ENCODE assay signal across 1 cellular context in genomic region chr1:28369518-28370219, GRCh38.
A peak's percentile ranks its signal among the peaks of the same experiment; 100 is the strongest.
TF ChIP-seq lines count a peak whose summit lies in the region.

PHACTR4 (plus strand) TSS chr1:28369740; CDS start chr1:28407448, 37,708 bp downstream.

TF ChIP-seq in K562, 482 proteins besides CTCF, POLR2A, EP300 and RAD21 (continued from another document and continues in another):
- no peak for TF ChIP-seq E4F1 (CRISPR knock-in tag; IDR thresholded peaks at IDR 0.05; ENCODE audit: borderline replicate concordance)
- TF ChIP-seq KLF16 (IDR thresholded peaks at IDR 0.05): no peak
- TF ChIP-seq FOXM1 (IDR thresholded peaks at IDR 0.05; ENCODE audit: low read depth): 0 out of 2 replicates have a peak, but pooled peaks have one; percentile 12
- no peak; the same call in 1 of the 2 replicates for TF ChIP-seq FOXM1 (CRISPR knock-in tag; IDR thresholded peaks at IDR 0.05; ENCODE audit: low read depth)
- TF ChIP-seq, protein P1, sequence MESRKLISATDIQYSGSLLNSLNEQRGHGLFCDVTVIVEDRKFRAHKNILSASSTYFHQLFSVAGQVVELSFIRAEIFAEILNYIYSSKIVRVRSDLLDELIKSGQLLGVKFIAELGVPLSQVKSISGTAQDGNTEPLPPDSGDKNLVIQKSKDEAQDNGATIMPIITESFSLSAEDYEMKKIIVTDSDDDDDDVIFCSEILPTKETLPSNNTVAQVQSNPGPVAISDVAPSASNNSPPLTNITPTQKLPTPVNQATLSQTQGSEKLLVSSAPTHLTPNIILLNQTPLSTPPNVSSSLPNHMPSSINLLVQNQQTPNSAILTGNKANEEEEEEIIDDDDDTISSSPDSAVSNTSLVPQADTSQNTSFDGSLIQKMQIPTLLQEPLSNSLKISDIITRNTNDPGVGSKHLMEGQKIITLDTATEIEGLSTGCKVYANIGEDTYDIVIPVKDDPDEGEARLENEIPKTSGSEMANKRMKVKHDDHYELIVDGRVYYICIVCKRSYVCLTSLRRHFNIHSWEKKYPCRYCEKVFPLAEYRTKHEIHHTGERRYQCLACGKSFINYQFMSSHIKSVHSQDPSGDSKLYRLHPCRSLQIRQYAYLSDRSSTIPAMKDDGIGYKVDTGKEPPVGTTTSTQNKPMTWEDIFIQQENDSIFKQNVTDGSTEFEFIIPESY (CRISPR knock-in tag; IDR thresholded peaks at IDR 0.05): no peak
- no peak for TF ChIP-seq ZNF146 (CRISPR knock-in tag; IDR thresholded peaks at IDR 0.05; ENCODE audit: unreplicated experiment)
- peak; percentile 74; the same call in 1 of the 2 replicates for TF ChIP-seq ZSCAN29 (IDR thresholded peaks at IDR 0.05)
- TF ChIP-seq, protein P2, sequence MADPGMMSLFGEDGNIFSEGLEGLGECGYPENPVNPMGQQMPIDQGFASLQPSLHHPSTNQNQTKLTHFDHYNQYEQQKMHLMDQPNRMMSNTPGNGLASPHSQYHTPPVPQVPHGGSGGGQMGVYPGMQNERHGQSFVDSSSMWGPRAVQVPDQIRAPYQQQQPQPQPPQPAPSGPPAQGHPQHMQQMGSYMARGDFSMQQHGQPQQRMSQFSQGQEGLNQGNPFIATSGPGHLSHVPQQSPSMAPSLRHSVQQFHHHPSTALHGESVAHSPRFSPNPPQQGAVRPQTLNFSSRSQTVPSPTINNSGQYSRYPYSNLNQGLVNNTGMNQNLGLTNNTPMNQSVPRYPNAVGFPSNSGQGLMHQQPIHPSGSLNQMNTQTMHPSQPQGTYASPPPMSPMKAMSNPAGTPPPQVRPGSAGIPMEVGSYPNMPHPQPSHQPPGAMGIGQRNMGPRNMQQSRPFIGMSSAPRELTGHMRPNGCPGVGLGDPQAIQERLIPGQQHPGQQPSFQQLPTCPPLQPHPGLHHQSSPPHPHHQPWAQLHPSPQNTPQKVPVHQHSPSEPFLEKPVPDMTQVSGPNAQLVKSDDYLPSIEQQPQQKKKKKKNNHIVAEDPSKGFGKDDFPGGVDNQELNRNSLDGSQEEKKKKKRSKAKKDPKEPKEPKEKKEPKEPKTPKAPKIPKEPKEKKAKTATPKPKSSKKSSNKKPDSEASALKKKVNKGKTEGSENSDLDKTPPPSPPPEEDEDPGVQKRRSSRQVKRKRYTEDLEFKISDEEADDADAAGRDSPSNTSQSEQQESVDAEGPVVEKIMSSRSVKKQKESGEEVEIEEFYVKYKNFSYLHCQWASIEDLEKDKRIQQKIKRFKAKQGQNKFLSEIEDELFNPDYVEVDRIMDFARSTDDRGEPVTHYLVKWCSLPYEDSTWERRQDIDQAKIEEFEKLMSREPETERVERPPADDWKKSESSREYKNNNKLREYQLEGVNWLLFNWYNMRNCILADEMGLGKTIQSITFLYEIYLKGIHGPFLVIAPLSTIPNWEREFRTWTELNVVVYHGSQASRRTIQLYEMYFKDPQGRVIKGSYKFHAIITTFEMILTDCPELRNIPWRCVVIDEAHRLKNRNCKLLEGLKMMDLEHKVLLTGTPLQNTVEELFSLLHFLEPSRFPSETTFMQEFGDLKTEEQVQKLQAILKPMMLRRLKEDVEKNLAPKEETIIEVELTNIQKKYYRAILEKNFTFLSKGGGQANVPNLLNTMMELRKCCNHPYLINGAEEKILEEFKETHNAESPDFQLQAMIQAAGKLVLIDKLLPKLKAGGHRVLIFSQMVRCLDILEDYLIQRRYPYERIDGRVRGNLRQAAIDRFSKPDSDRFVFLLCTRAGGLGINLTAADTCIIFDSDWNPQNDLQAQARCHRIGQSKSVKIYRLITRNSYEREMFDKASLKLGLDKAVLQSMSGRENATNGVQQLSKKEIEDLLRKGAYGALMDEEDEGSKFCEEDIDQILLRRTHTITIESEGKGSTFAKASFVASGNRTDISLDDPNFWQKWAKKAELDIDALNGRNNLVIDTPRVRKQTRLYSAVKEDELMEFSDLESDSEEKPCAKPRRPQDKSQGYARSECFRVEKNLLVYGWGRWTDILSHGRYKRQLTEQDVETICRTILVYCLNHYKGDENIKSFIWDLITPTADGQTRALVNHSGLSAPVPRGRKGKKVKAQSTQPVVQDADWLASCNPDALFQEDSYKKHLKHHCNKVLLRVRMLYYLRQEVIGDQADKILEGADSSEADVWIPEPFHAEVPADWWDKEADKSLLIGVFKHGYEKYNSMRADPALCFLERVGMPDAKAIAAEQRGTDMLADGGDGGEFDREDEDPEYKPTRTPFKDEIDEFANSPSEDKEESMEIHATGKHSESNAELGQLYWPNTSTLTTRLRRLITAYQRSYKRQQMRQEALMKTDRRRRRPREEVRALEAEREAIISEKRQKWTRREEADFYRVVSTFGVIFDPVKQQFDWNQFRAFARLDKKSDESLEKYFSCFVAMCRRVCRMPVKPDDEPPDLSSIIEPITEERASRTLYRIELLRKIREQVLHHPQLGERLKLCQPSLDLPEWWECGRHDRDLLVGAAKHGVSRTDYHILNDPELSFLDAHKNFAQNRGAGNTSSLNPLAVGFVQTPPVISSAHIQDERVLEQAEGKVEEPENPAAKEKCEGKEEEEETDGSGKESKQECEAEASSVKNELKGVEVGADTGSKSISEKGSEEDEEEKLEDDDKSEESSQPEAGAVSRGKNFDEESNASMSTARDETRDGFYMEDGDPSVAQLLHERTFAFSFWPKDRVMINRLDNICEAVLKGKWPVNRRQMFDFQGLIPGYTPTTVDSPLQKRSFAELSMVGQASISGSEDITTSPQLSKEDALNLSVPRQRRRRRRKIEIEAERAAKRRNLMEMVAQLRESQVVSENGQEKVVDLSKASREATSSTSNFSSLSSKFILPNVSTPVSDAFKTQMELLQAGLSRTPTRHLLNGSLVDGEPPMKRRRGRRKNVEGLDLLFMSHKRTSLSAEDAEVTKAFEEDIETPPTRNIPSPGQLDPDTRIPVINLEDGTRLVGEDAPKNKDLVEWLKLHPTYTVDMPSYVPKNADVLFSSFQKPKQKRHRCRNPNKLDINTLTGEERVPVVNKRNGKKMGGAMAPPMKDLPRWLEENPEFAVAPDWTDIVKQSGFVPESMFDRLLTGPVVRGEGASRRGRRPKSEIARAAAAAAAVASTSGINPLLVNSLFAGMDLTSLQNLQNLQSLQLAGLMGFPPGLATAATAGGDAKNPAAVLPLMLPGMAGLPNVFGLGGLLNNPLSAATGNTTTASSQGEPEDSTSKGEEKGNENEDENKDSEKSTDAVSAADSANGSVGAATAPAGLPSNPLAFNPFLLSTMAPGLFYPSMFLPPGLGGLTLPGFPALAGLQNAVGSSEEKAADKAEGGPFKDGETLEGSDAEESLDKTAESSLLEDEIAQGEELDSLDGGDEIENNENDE (IDR thresholded peaks at IDR 0.05; ENCODE audit: low read depth, low read length): no peak
- TF ChIP-seq DMBX1 (CRISPR knock-in tag; IDR thresholded peaks at IDR 0.05; ENCODE audit: borderline replicate concordance): no peak
- TF ChIP-seq TBL1XR1 (IDR thresholded peaks at IDR 0.05; ENCODE audit: low read length in 2 of 2): peak in 1 of 2 experiments; percentile 35; a peak in 1 of 4 replicates
- peak; percentile 80 for TF ChIP-seq NFRKB (IDR thresholded peaks at IDR 0.05; ENCODE audit: low read depth)
- no peak for TF ChIP-seq TRIM28 (IDR thresholded peaks at IDR 0.05)
- peak; percentile 100 for TF ChIP-seq POLR2G (IDR thresholded peaks at IDR 0.05; ENCODE audit: low read depth, low read length)
- no peak for TF ChIP-seq RBM15 (IDR thresholded peaks at IDR 0.05; ENCODE audit: insufficient read depth, low read length)
- TF ChIP-seq, protein P3, sequence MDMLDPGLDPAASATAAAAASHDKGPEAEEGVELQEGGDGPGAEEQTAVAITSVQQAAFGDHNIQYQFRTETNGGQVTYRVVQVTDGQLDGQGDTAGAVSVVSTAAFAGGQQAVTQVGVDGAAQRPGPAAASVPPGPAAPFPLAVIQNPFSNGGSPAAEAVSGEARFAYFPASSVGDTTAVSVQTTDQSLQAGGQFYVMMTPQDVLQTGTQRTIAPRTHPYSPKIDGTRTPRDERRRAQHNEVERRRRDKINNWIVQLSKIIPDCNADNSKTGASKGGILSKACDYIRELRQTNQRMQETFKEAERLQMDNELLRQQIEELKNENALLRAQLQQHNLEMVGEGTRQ (CRISPR knock-in tag; IDR thresholded peaks at IDR 0.05): no peak
- TF ChIP-seq RCOR1 (IDR thresholded peaks at IDR 0.05; ENCODE audit: borderline replicate concordance in 1 of 2, low read depth in 2 of 2, low read length in 2 of 2): peak in 1 of 2 experiments; percentile 74; a peak in 2 of 4 replicates
- TF ChIP-seq, protein P4, sequence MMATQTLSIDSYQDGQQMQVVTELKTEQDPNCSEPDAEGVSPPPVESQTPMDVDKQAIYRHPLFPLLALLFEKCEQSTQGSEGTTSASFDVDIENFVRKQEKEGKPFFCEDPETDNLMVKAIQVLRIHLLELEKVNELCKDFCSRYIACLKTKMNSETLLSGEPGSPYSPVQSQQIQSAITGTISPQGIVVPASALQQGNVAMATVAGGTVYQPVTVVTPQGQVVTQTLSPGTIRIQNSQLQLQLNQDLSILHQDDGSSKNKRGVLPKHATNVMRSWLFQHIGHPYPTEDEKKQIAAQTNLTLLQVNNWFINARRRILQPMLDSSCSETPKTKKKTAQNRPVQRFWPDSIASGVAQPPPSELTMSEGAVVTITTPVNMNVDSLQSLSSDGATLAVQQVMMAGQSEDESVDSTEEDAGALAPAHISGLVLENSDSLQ (IDR thresholded peaks at IDR 0.05): no peak; the same call in 1 of the 2 replicates
- no peak for TF ChIP-seq SREBF1 (IDR thresholded peaks at IDR 0.05; ENCODE audit: borderline replicate concordance, low read depth, low read length)
- peak; percentile 34; the same call in 1 of the 2 replicates for TF ChIP-seq ZBTB1 (CRISPR knock-in tag; IDR thresholded peaks at IDR 0.05; ENCODE audit: borderline replicate concordance, low read depth)
- peak; percentile 90 for TF ChIP-seq ETV1 (tag; conservative IDR thresholded peaks at IDR 0.05; ENCODE audit: low read depth)
- peak; percentile 36; the same call in 1 of the 2 replicates for TF ChIP-seq DPF2 (IDR thresholded peaks at IDR 0.05)
- TF ChIP-seq HNRNPK (IDR thresholded peaks at IDR 0.05; ENCODE audit: low read depth, low read length, poor library complexity, severe bottlenecking): no peak
- TF ChIP-seq, protein P5, sequence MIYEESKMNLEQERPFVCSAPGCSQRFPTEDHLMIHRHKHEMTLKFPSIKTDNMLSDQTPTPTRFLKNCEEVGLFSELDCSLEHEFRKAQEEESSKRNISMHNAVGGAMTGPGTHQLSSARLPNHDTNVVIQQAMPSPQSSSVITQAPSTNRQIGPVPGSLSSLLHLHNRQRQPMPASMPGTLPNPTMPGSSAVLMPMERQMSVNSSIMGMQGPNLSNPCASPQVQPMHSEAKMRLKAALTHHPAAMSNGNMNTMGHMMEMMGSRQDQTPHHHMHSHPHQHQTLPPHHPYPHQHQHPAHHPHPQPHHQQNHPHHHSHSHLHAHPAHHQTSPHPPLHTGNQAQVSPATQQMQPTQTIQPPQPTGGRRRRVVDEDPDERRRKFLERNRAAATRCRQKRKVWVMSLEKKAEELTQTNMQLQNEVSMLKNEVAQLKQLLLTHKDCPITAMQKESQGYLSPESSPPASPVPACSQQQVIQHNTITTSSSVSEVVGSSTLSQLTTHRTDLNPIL (CRISPR knock-in tag; IDR thresholded peaks at IDR 0.05): no peak
- TF ChIP-seq, protein P6, sequence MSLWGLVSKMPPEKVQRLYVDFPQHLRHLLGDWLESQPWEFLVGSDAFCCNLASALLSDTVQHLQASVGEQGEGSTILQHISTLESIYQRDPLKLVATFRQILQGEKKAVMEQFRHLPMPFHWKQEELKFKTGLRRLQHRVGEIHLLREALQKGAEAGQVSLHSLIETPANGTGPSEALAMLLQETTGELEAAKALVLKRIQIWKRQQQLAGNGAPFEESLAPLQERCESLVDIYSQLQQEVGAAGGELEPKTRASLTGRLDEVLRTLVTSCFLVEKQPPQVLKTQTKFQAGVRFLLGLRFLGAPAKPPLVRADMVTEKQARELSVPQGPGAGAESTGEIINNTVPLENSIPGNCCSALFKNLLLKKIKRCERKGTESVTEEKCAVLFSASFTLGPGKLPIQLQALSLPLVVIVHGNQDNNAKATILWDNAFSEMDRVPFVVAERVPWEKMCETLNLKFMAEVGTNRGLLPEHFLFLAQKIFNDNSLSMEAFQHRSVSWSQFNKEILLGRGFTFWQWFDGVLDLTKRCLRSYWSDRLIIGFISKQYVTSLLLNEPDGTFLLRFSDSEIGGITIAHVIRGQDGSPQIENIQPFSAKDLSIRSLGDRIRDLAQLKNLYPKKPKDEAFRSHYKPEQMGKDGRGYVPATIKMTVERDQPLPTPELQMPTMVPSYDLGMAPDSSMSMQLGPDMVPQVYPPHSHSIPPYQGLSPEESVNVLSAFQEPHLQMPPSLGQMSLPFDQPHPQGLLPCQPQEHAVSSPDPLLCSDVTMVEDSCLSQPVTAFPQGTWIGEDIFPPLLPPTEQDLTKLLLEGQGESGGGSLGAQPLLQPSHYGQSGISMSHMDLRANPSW (CRISPR knock-in tag; IDR thresholded peaks at IDR 0.05): 0 out of 2 replicates have a peak, but pooled peaks have one; percentile 32
- TF ChIP-seq POLR2H (tag; IDR thresholded peaks at IDR 0.05; ENCODE audit: low read depth): peak; percentile 94
- TF ChIP-seq SMAD2 (IDR thresholded peaks at IDR 0.05; ENCODE audit: low read depth, low read length): 0 out of 2 replicates have a peak, but pooled peaks have one; percentile 21
- no peak for TF ChIP-seq TRIM25 (IDR thresholded peaks at IDR 0.05; ENCODE audit: borderline replicate concordance)
- no peak for TF ChIP-seq SREBF2 (CRISPR knock-in tag; IDR thresholded peaks at IDR 0.05)
- TF ChIP-seq RFX7 (CRISPR knock-in tag; IDR thresholded peaks at IDR 0.05): no peak
- TF ChIP-seq, protein P7, sequence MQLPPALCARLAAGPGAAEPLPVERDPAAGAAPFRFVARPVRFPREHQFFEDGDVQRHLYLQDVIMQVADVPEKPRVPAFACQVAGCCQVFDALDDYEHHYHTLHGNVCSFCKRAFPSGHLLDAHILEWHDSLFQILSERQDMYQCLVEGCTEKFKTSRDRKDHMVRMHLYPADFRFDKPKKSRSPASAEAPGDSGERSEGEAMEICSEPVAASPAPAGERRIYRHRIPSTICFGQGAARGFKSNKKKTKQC (CRISPR knock-in tag; IDR thresholded peaks at IDR 0.05): peak; percentile 94; the same call in 1 of the 2 replicates
